ENCODE assay signal across 21 cellular contexts in genomic region chr2:23235292-23235691, GRCh38.
DNase-seq lines count a peak whose midpoint lies in the region; FAIRE-seq and TF ChIP-seq lines count a peak whose summit lies in the region.
"Had no signal": no experiment of that assay in that cellular context is flagged by ENCODE, and none has a peak within 500 bp of the region (broad histone marks: within the 10 kb centered on the region; RNA-seq: fewer than 3 reads in every experiment).

No MANE protein-coding gene starts in this region.

- no peaks in the 10 kb centered on the region for H3K4me1 Mint-ChIP-seq in progenitor cell of endocrine pancreas (ENCODE audit: low read depth)
- H3K4me1 Mint-ChIP-seq: CD8-positive, alpha-beta memory T cell; mesothelial cell of epicardium had no signal

- 82% methylated on average over 2 of the region's 2 CpGs for WGBS in prostate gland
- WGBS in neuronal stem cell (ENCODE audit: extremely low coverage in 2 of 2, insufficient read length in 2 of 2, insufficient replicate concordance in 1 of 2), 2 donors, result no CpG with 5 or more reads among the region's 2 CpGs

- H2BK15ac ChIP-seq in neuronal stem cell (ENCODE audit: low read length), result no peak overlapping the region

- TF ChIP-seq POLR2A in prostate gland (IDR thresholded peaks at IDR 0.05), result no peak

- H2BK5ac ChIP-seq in neuronal stem cell (ENCODE audit: low read length), result no peak overlapping the region

- H3K14ac ChIP-seq in neuronal stem cell (ENCODE audit: low read length), result no peak overlapping the region

- no peak overlapping the region for H3K18ac ChIP-seq in neuronal stem cell (ENCODE audit: low read length)

- no peaks in the 10 kb centered on the region for H3K9me3 ChIP-seq in prostate gland
- H3K9me3 ChIP-seq in neuronal stem cell (replicated peaks in 1 of 2; ENCODE audit: control insufficient read depth in 2 of 2, insufficient read depth in 1 of 2, low read depth in 1 of 2, low read length in 2 of 2), result peaks cover 4% of the 10 kb centered on the region in 2 donors
- H3K9me3 ChIP-seq: spleen, vagina had no signal

- no peaks in the 10 kb centered on the region for H3K27me3 ChIP-seq in prostate gland (replicated peaks; ENCODE audit: insufficient read depth)
- H3K27me3 ChIP-seq in neuronal stem cell (ENCODE audit: control insufficient read depth in 3 of 3, insufficient read depth in 3 of 3, low read depth in 1 of 3, low read length in 3 of 3), result peaks cover 0 to 2% (median 2%) of the 10 kb centered on the region in 3 experiments
- H3K27me3 ChIP-seq: vagina had no signal

- no peak overlapping the region for H3K27ac Mint-ChIP-seq in progenitor cell of endocrine pancreas
- H3K27ac Mint-ChIP-seq: activated T-helper 2 cell treated with anti-CD3 and anti-CD28 coated beads, Interferon-gamma antibody, Interleukin-2, Interleukin-4, amounts not matched to agents 10 μg/mL and 5 μg/mL and 100 μg/mL, durations not matched to agents 14 hours and 24 hours and 36 hours; brain; CD8-positive, alpha-beta memory T cell; GM23338; mesothelial cell of epicardium had no signal

- H3K9me3 Mint-ChIP-seq in progenitor cell of endocrine pancreas (ENCODE audit: low read depth), result no peaks in the 10 kb centered on the region
- H3K9me3 Mint-ChIP-seq: activated T-helper 2 cell treated with anti-CD3 and anti-CD28 coated beads, Interferon-gamma antibody, Interleukin-2, Interleukin-4, amounts not matched to agents 10 μg/mL and 5 μg/mL and 100 μg/mL, durations not matched to agents 14 hours and 24 hours and 36 hours; mesothelial cell of epicardium had no signal

- H3K36me3 Mint-ChIP-seq in progenitor cell of endocrine pancreas (ENCODE audit: insufficient read depth), result no peaks in the 10 kb centered on the region
- H3K36me3 Mint-ChIP-seq: CD8-positive, alpha-beta memory T cell; mesothelial cell of epicardium had no signal

- H2AFZ ChIP-seq in neuronal stem cell (ENCODE audit: low read length), result no peak overlapping the region
- H2AFZ ChIP-seq: GM23338 had no signal

- H4K8ac ChIP-seq in neuronal stem cell (ENCODE audit: low read depth, low read length), result no peak overlapping the region

- H3K4ac ChIP-seq in neuronal stem cell (ENCODE audit: low read length), result no peak overlapping the region

- no peak overlapping the region for H3K27ac ChIP-seq in prostate gland
- no peak overlapping the region for H3K27ac ChIP-seq in neuronal stem cell (replicated peaks; ENCODE audit: low read length)
- H3K27ac ChIP-seq: spleen, vagina had no signal

- H3K79me1 ChIP-seq in neuronal stem cell (ENCODE audit: low read depth, low read length), result no peaks in the 10 kb centered on the region

- intact Hi-C loops in prostate gland (cut with DNase I), result no loop called here

- H3K23ac ChIP-seq in neuronal stem cell (ENCODE audit: low read depth, low read length, poor library complexity), result no peak overlapping the region

- no peak overlapping the region for H3K4me3 ChIP-seq in AG10803 (ENCODE audit: low read length)
- H3K4me3 ChIP-seq in HFF-Myc (replicated peaks; ENCODE audit: low read depth, low read length), result no peak overlapping the region
- no peak overlapping the region for H3K4me3 ChIP-seq in prostate gland
- no peak overlapping the region for H3K4me3 ChIP-seq in neuronal stem cell (ENCODE audit: low read length in 2 of 2)
- H3K4me3 ChIP-seq: GM23338, spleen, vagina had no signal

- H2AK5ac ChIP-seq in neuronal stem cell (ENCODE audit: low read depth, low read length), result no peak overlapping the region

- H2BK120ac ChIP-seq in neuronal stem cell (ENCODE audit: low read depth, low read length), result no peak overlapping the region

- H3K36me3 ChIP-seq in prostate gland, result no peaks in the 10 kb centered on the region
- H3K36me3 ChIP-seq in neuronal stem cell (replicated peaks in 1 of 2; ENCODE audit: control insufficient read depth in 2 of 2, insufficient read depth in 2 of 2, low read length in 2 of 2), result no peaks in the 10 kb centered on the region
- H3K36me3 ChIP-seq: spleen, vagina had no signal

- no peak overlapping the region for H4K91ac ChIP-seq in neuronal stem cell (ENCODE audit: low read depth, low read length, poor library complexity)

- H3K4me3 Mint-ChIP-seq in progenitor cell of endocrine pancreas (ENCODE audit: low read depth), result no peak overlapping the region
- H3K4me3 Mint-ChIP-seq: brain; CD8-positive, alpha-beta memory T cell; GM23338; mesothelial cell of epicardium had no signal

- DNase-seq in AG10803 (ENCODE audit: low read depth) (peak; percentile 52), HFF-Myc (ENCODE audit: extremely low read depth, low read depth) (peak; percentile 21), RCC 7860 (ENCODE audit: low spot score) (peak; percentile 50), kidney tubule cell (ENCODE audit: low spot score) (peak; percentile 13), occipital lobe (lab: John Stamatoyannopoulos, UW) (no peak), prostate gland (ENCODE audit: low spot score) (no peak), progenitor cell of endocrine pancreas (ENCODE audit: low spot score, unreplicated experiment) (no peak), neuronal stem cell (ENCODE audit: low spot score) (no peak)
- DNase-seq: CD8-positive, alpha-beta memory T cell; DMS79; NCI-H1092 treated with DMSO at 0.1 percent for 48 hours; NCI-H2081; NCI-H446 treated with DMSO at 0.1 percent for 48 hours; spleen had no signal

- peak; percentile 81 for FAIRE-seq in RCC 7860 (lab: Jason Lieb, UNC)
- FAIRE-seq: colon, frontal cortex had no signal

- H3K9ac ChIP-seq in neuronal stem cell (ENCODE audit: low read depth, low read length, poor library complexity), result no peak overlapping the region

- TF ChIP-seq CTCF in AG10803 (conservative IDR thresholded peaks at IDR 0.05; ENCODE audit: low read length), result no peak
- TF ChIP-seq CTCF in HFF-Myc (IDR thresholded peaks at IDR 0.05; ENCODE audit: low read depth, low read length, missing control alignments), result no peak
- TF ChIP-seq CTCF in prostate gland (IDR thresholded peaks at IDR 0.05), result no peak
- TF ChIP-seq CTCF in progenitor cell of endocrine pancreas (IDR thresholded peaks at IDR 0.05; ENCODE audit: unreplicated experiment), result no peak

- no peak overlapping the region for H3K4me2 ChIP-seq in neuronal stem cell (ENCODE audit: insufficient read depth, low read length, poor library complexity, severe bottlenecking)
- H3K4me2 ChIP-seq: GM23338 had no signal

- H3K4me1 ChIP-seq in prostate gland (replicated peaks), result no peaks in the 10 kb centered on the region
- peaks cover 2 to 4% of the 10 kb centered on the region in 2 donors for H3K4me1 ChIP-seq in neuronal stem cell (ENCODE audit: control insufficient read depth in 2 of 2, insufficient read depth in 1 of 2, low read depth in 1 of 2, low read length in 2 of 2)
- H3K4me1 ChIP-seq: spleen, vagina had no signal

- H3K27me3 Mint-ChIP-seq in progenitor cell of endocrine pancreas, result peaks cover 4% of the 10 kb centered on the region

- H2BK12ac ChIP-seq in neuronal stem cell (ENCODE audit: low read length), result no peak overlapping the region

Comparison
In these comparisons a context has a peak if more than half of its experiments do, and no peak if none do; other contexts are left out.
1. DNase-seq: peak in AG10803 (single experiment), HFF-Myc (single experiment), RCC 7860 (single experiment) and kidney tubule cell (single experiment); none in occipital lobe (single experiment), prostate gland (single experiment), progenitor cell of endocrine pancreas (single experiment) and neuronal stem cell (single experiment).